ENCODE assay signal across 9 cellular contexts in the genomic region with DNA sequence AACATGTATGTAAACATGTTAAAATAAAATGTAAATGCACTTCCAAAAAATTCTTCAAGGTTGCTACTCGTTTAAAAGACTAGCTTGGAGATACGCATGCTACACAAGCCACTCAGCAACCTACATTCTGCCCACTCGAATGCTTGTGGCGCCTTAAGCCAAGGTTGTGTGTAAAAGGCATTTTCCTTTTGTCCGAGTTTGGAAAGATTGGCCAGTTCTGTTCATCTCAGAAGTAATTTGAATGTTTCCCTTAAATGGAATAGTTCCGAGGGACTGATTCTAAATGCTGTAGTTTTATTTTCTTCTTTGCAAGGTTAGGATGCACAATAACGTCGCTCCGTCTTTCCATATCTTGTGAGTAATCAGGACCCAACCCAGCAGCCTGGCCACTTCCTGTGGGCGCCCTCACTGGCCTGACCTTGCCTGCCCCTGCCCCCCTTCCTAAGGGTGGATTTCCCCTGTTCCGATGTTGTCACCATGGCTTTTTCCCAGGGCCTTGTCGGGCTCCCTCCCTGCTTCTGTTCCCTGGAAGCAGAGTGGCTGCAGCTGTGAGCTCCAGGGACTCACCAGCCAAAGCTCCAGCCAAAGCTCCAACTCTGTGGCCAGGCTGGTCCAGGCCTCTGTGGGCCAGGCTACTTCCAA.
A peak's percentile ranks its signal among the peaks of the same experiment; 100 is the strongest.
DNase-seq lines count a peak whose midpoint lies in the region; ATAC-seq and TF ChIP-seq lines count a peak whose summit lies in the region.
"Had no signal": no experiment of that assay in that cellular context is flagged by ENCODE, and none has a peak within 500 bp of the region (broad histone marks: within the 10 kb centered on the region; RNA-seq: fewer than 3 reads in every experiment).

No MANE protein-coding gene starts in this region.

- peak; percentile 16 for DNase-seq in AG09319 (ENCODE audit: extremely low read depth, low read depth)
- peak; percentile 67 for DNase-seq in fibroblast of pulmonary artery (ENCODE audit: low read depth)
- peak; percentile 31 for DNase-seq in neural crest cell (ENCODE audit: low read depth, low spot score)
- DNase-seq in NCI-H748 (lab: John Stamatoyannopoulos, UW; ENCODE audit: unreplicated experiment): no peak
- no peak for DNase-seq in stimulated activated CD4-positive, alpha-beta T cell treated with anti-CD3 and anti-CD28 coated beads, Interleukin-2, amount 100 ng/mL, for 48 hours
- no peak for DNase-seq in 8988T

- peak overlapping the region; percentile 43 for H3K27ac Mint-ChIP-seq in T-helper 1 cell treated with Interleukin-12 subunit alpha and Interleukin-12 subunit beta and Interleukin-4 antibody, amounts not matched to agents 30 μg/mL and 1 μg/mL, for 36 hours
- H3K27ac Mint-ChIP-seq in neural crest cell (ENCODE audit: unreplicated experiment): peak overlapping the region; percentile 69
- H3K27ac Mint-ChIP-seq: activated naive CD4-positive, alpha-beta T cell treated with anti-CD3 and anti-CD28 coated beads, Interleukin-2, amount 50 U/mL, for 24 hours had no signal

- H3K27me3 Mint-ChIP-seq in T-helper 1 cell treated with Interleukin-12 subunit alpha and Interleukin-12 subunit beta and Interleukin-4 antibody, amounts not matched to agents 30 μg/mL and 1 μg/mL, for 36 hours (ENCODE audit: low read depth): no peaks in the 10 kb centered on the region
- no peaks in the 10 kb centered on the region for H3K27me3 Mint-ChIP-seq in neural crest cell (ENCODE audit: low read depth)

- TF ChIP-seq CTCF in AG09319 (IDR thresholded peaks at IDR 0.05; ENCODE audit: low read depth, low read length) (no peak), fibroblast of pulmonary artery (IDR thresholded peaks at IDR 0.05; ENCODE audit: low read length, missing control alignments) (no peak), neural crest cell (conservative IDR thresholded peaks at IDR 0.05) (no peak)

- no peak for ATAC-seq in GM18502 (IDR thresholded peaks at IDR 0.05; ENCODE audit: poor library complexity, unreplicated experiment)

- H3K36me3 Mint-ChIP-seq in T-helper 1 cell treated with Interleukin-12 subunit alpha and Interleukin-12 subunit beta and Interleukin-4 antibody, amounts not matched to agents 30 μg/mL and 1 μg/mL, for 36 hours (ENCODE audit: low read depth): peaks cover 2% of the 10 kb centered on the region
- H3K36me3 Mint-ChIP-seq in neural crest cell (ENCODE audit: low read depth): no peaks in the 10 kb centered on the region
- H3K36me3 Mint-ChIP-seq: activated naive CD4-positive, alpha-beta T cell treated with anti-CD3 and anti-CD28 coated beads, Interleukin-2, amount 50 U/mL, for 24 hours had no signal

- peak overlapping the region; percentile 12 for H3K4me3 Mint-ChIP-seq in T-helper 1 cell treated with Interleukin-12 subunit alpha and Interleukin-12 subunit beta and Interleukin-4 antibody, amounts not matched to agents 30 μg/mL and 1 μg/mL, for 36 hours
- no peak overlapping the region for H3K4me3 Mint-ChIP-seq in neural crest cell
- H3K4me3 Mint-ChIP-seq: activated naive CD4-positive, alpha-beta T cell treated with anti-CD3 and anti-CD28 coated beads, Interleukin-2, amount 50 U/mL, for 24 hours had no signal

- peaks cover 15% of the 10 kb centered on the region for H3K9me3 Mint-ChIP-seq in T-helper 1 cell treated with Interleukin-12 subunit alpha and Interleukin-12 subunit beta and Interleukin-4 antibody, amounts not matched to agents 30 μg/mL and 1 μg/mL, for 36 hours
- peaks cover 3% of the 10 kb centered on the region for H3K9me3 Mint-ChIP-seq in neural crest cell

- H3K4me3 ChIP-seq in fibroblast of pulmonary artery (replicated peaks; ENCODE audit: low read depth, low read length): no peak overlapping the region

- H3K4me1 Mint-ChIP-seq in T-helper 1 cell treated with Interleukin-12 subunit alpha and Interleukin-12 subunit beta and Interleukin-4 antibody, amounts not matched to agents 30 μg/mL and 1 μg/mL, for 36 hours (ENCODE audit: low read depth): peaks cover 16% of the 10 kb centered on the region
- H3K4me1 Mint-ChIP-seq in neural crest cell: peaks cover 45% of the 10 kb centered on the region

Comparison
In these comparisons a context has a peak if more than half of its experiments do, and no peak if none do; other contexts are left out.
1. DNase-seq: peak in AG09319 (single experiment), fibroblast of pulmonary artery (single experiment) and neural crest cell (single experiment); none in NCI-H748 (single experiment), stimulated activated CD4-positive, alpha-beta T cell treated with anti-CD3 and anti-CD28 coated beads, Interleukin-2, amount 100 ng/mL, for 48 hours (0 of 2) and 8988T (single experiment).